1 cellular context compared by ENCODE assay signal in the genomic region with DNA sequence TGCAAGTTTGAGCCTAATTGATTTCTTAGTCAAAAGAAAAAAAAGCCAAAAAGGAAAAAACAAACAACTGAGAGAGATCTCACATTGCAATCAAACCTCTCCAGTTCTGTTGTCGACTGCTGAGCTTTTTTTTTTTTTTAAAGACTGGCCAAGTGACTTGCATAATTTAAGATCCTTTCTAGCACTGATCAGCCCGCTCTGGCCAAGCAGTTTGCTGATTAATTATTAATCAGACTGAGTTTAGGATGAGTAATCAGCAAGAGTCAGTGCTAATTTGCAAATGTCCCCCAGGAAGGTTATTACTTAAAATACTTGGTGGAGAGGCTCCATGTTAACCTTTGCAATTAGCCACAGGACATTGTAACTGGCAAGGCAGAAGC.
TF ChIP-seq lines count a peak whose summit lies in the region.

No MANE protein-coding gene starts in this region.

TF ChIP-seq in GM12878, 131 proteins besides CTCF, POLR2A, EP300 and RAD21 (continued from another document):
- TF ChIP-seq ETV6 (conservative IDR thresholded peaks at IDR 0.05 in 1 of 2, IDR thresholded peaks at IDR 0.05 in 1 of 2; ENCODE audit: borderline replicate concordance in 1 of 2, low read depth in 1 of 2): no peak
